Comparison of ENCODE assay signal across 1 cellular context in genomic region chr11:18650353-18650752, GRCh38.
TF ChIP-seq lines count a peak whose summit lies in the region.

No MANE protein-coding gene starts in this region.

TF ChIP-seq in K562, 482 proteins besides CTCF, POLR2A, EP300 and RAD21:
- TF ChIP-seq MITF (IDR thresholded peaks at IDR 0.05) (no peak), NR0B1 (IDR thresholded peaks at IDR 0.05; ENCODE audit: partially characterized antibody) (no peak), MAFK (IDR thresholded peaks at IDR 0.05; ENCODE audit: low read length) (no peak), SFPQ (IDR thresholded peaks at IDR 0.05; ENCODE audit: low read depth, low read length) (no peak), ZNF354B (CRISPR knock-in tag; IDR thresholded peaks at IDR 0.05) (no peak), HLTF (IDR thresholded peaks at IDR 0.05) (no peak), ATF2 (CRISPR knock-in tag; IDR thresholded peaks at IDR 0.05) (no peak)
